In genomic region chr10:107626862-107627261, GRCh38 we compare ENCODE assay signal across 31 cellular contexts.
"Had no signal": no experiment of that assay in that cellular context is flagged by ENCODE, and none has a peak within 500 bp of the region (broad histone marks: within the 10 kb centered on the region; RNA-seq: fewer than 3 reads in every experiment).

No MANE protein-coding gene starts in this region.

- H3K4me3 ChIP-seq: adrenal gland, ascending aorta, cardiac muscle cell had no signal

- ATAC-seq: activated CD8-positive, alpha-beta T cell treated with anti-CD3 and anti-CD28 coated beads for 36 hours; activated naive CD4-positive, alpha-beta T cell treated with anti-CD3 and anti-CD28 coated beads, Interleukin-2, amount 50 U/mL, for 72 hours; activated T-cell treated with anti-CD3 and anti-CD28 coated beads, Interleukin-2, amount 50 U/mL, for 4 hours; activated T-cell treated with anti-CD3 and anti-CD28 coated beads, Interleukin-2, amount 50 U/mL, for 72 hours; activated T-helper 17 cell treated with anti-CD3 and anti-CD28 coated beads, Interleukin-2, amount 50 U/mL, for 72 hours had no signal

- H3K4me1 ChIP-seq: adrenal gland, ascending aorta had no signal

- DNase-seq: activated B cell treated with CpG ODN at 0.5 μM for 24 hours; activated CD4-positive, alpha-beta memory T cell treated with anti-CD3 and anti-CD28 coated beads for 36 hours; activated CD4-positive, alpha-beta T cell treated with anti-CD3 and anti-CD28 coated beads for 4 hours; activated CD4-positive, alpha-beta T cell treated with anti-CD3 and anti-CD28 coated beads, Interleukin-2, amount 10 ng/mL, durations not matched to agents 24 days and 14 days; activated CD4-positive, alpha-beta T cell treated with anti-CD3 and anti-CD28 coated beads, Interleukin-2, amount 50 U/mL, for 1 hour; activated CD4-positive, alpha-beta T cell treated with anti-CD3 and anti-CD28 coated beads, Interleukin-2, amount 50 U/mL, for 4 hours; activated CD4-positive, CD25-positive, alpha-beta regulatory T cell treated with anti-CD3 and anti-CD28 coated beads, Interleukin-2, amount 50 U/mL, for 72 hours; activated CD8-positive, alpha-beta memory T cell treated with anti-CD3 and anti-CD28 coated beads, Interleukin-2, amount 50 U/mL, for 4 hours; activated CD8-positive, alpha-beta T cell treated with anti-CD3 and anti-CD28 coated beads for 36 hours; activated effector memory CD4-positive, alpha-beta T cell treated with anti-CD3 and anti-CD28 coated beads, Interleukin-2, amount 50 U/mL, for 16 hours; activated gamma-delta T cell treated with Interleukin-2 at 50 U/mL for 16 hours; activated naive CD4-positive, alpha-beta T cell; activated naive CD4-positive, alpha-beta T cell treated with anti-CD3 and anti-CD28 coated beads for 36 hours; activated naive CD4-positive, alpha-beta T cell treated with anti-CD3 and anti-CD28 coated beads, Interleukin-2, amount 50 U/mL, for 16 hours; activated naive CD8-positive, alpha-beta T cell treated with anti-CD3 and anti-CD28 coated beads for 36 hours; activated T-cell treated with anti-CD3 and anti-CD28 coated beads for 4 hours; activated T-cell treated with anti-CD3 and anti-CD28 coated beads, Interleukin-2, amount 50 U/mL, for 1 hour; activated T-cell treated with anti-CD3 and anti-CD28 coated beads, Interleukin-2, amount 50 U/mL, for 4 hours; activated T-cell treated with anti-CD3 and anti-CD28 coated beads, Interleukin-2, amount 50 U/mL, for 72 hours; adrenal gland; amniotic stem cell; caudate nucleus; cerebellar nuclear complex; T-helper 1 cell; T-helper 2 cell; T-helper 9 cell had no signal

- H3K9me3 ChIP-seq: ascending aorta had no signal

- H3K27me3 ChIP-seq: adrenal gland, ascending aorta, cardiac muscle cell had no signal

- H3K27ac ChIP-seq: adrenal gland, ascending aorta, cardiac muscle cell, VCaP had no signal

- H3K36me3 ChIP-seq: adrenal gland, ascending aorta, cardiac muscle cell had no signal
